ENCODE assay signal across 9 cellular contexts in genomic region chr13:110319774-110320509, GRCh38. TPM values are rescaled to one million over a fixed set of nuclear protein-coding genes. Genes with fewer than 3 reads are reported as not detected.
A peak's percentile ranks its signal among the peaks of the same experiment; 100 is the strongest.
DNase-seq lines count a peak whose midpoint lies in the region; ATAC-seq and TF ChIP-seq lines count a peak whose summit lies in the region.
"Had no signal": no experiment of that assay in that cellular context is flagged by ENCODE, and none has a peak within 500 bp of the region (broad histone marks: within the 10 kb centered on the region; RNA-seq: fewer than 3 reads in every experiment).

No MANE protein-coding gene starts in this region.

- H3K9me2 ChIP-seq in PC-3 (replicated peaks; ENCODE audit: low read length) = no peaks in the 10 kb centered on the region

- POLR2A ChIA-PET in PC-3 (lab: Charles Lee; ENCODE audit: unreplicated experiment) = interaction anchor here (0.5 to 0.7 kb wide), 5 partner anchors 15 to 392 kb away, joined by 3 to 10 read pairs (median 4); partner anchors contain the start of gene RAB20

- H3K4me2 ChIP-seq in PC-3 (ENCODE audit: low read length) = peak overlapping the region; percentile 79

- DNase-seq in Calu3 (peak; percentile 66), PC-3 (peak; percentile 81), epithelial cell of proximal tubule (ENCODE audit: low read depth) (peak; percentile 86), pulmonary artery endothelial cell (ENCODE audit: low read depth, low spot score) (peak; percentile 64), foreskin melanocyte (no peak), GM10266 (ENCODE audit: extremely low spot score) (no peak), amniotic stem cell (lab: John Stamatoyannopoulos, UW) (no peak)
- DNase-seq in effector memory CD4-positive, alpha-beta T cell = no peak

- H4K20me1 ChIP-seq in PC-3 (ENCODE audit: low read length) = 0 out of 2 replicates have a peak, but pooled peaks cover 3% of the 10 kb centered on the region

- peaks cover 39% of the 10 kb centered on the region for H3K79me2 ChIP-seq in PC-3 (ENCODE audit: low read length)

- H3K36me3 ChIP-seq in PC-3 (ENCODE audit: low read depth, low read length) = no peaks in the 10 kb centered on the region
- no peaks in the 10 kb centered on the region for H3K36me3 ChIP-seq in effector memory CD4-positive, alpha-beta T cell (ENCODE audit: control insufficient read depth, insufficient read depth, low read length)

- H3K4me1 ChIP-seq in PC-3 (ENCODE audit: insufficient read depth, low read length) = peaks cover 37% of the 10 kb centered on the region
- H3K4me1 ChIP-seq in effector memory CD4-positive, alpha-beta T cell (ENCODE audit: control insufficient read depth, insufficient read depth, low read length, poor library complexity, severe bottlenecking) = no peaks in the 10 kb centered on the region

- peak overlapping the region; percentile 50 for H3K4me3 ChIP-seq in PC-3 (ENCODE audit: low read length)
- H3K4me3 ChIP-seq in epithelial cell of proximal tubule (ENCODE audit: low read depth, low read length) = peak overlapping the region; percentile 37
- no peak overlapping the region for H3K4me3 ChIP-seq in effector memory CD4-positive, alpha-beta T cell (ENCODE audit: insufficient read depth, low read depth, low read length, poor library complexity, severe bottlenecking)

- intact Hi-C loops in Calu3 (cut with micrococcal nuclease; ENCODE audit: unreplicated experiment) = no loop called here
- intact Hi-C loops in PC-3 (cut with micrococcal nuclease) = loop anchor here (1.0 to 5.0 kb wide), 4 partner anchors 23 to 98 kb away; no protein-coding TSS in a partner anchor

- ATAC-seq in PC-3 = peak; percentile 73

- peak overlapping the region; percentile 12 for H3K4me3 Mint-ChIP-seq in Calu3 (ENCODE audit: low read depth, unreplicated experiment)

- no peaks in the 10 kb centered on the region for H3K9me3 Mint-ChIP-seq in Calu3 (ENCODE audit: low read depth, unreplicated experiment)

- H3K4me1 Mint-ChIP-seq in Calu3 (ENCODE audit: low read depth, unreplicated experiment) = no peaks in the 10 kb centered on the region

- H3K9ac ChIP-seq in PC-3 (ENCODE audit: low read length) = peak overlapping the region; percentile 59

- H3K27ac Mint-ChIP-seq in Calu3 (ENCODE audit: unreplicated experiment) = peak overlapping the region; percentile 90

- no peaks in the 10 kb centered on the region for H3F3A ChIP-seq in PC-3 (ENCODE audit: low read length, unreplicated experiment)

- CTCF ChIA-PET in Calu3 (lab: Charles Lee) = no interaction called here
- CTCF ChIA-PET in PC-3 (lab: Charles Lee) = interaction anchor here (0.9 kb wide), 1 partner anchor 28 kb away, joined by 3 read pairs; no protein-coding TSS in a partner anchor

- H2AFZ ChIP-seq in PC-3 (ENCODE audit: low read length) = no peak overlapping the region

- no peaks in the 10 kb centered on the region for H3K27me3 ChIP-seq in PC-3 (ENCODE audit: low read length)
- H3K27me3 ChIP-seq in effector memory CD4-positive, alpha-beta T cell (replicated peaks; ENCODE audit: control insufficient read depth, insufficient read depth, low read length, poor library complexity, severe bottlenecking) = no peaks in the 10 kb centered on the region

- H3K9me3 ChIP-seq in PC-3 (ENCODE audit: low read length) = no peaks in the 10 kb centered on the region
- H3K9me3 ChIP-seq in effector memory CD4-positive, alpha-beta T cell (ENCODE audit: control insufficient read depth, low read length) = no peaks in the 10 kb centered on the region

- peak overlapping the region; percentile 88 for H3K27ac ChIP-seq in PC-3 (ENCODE audit: low read length)
- H3K27ac ChIP-seq in effector memory CD4-positive, alpha-beta T cell (ENCODE audit: insufficient read depth, low read length, poor library complexity, severe bottlenecking) = no peak overlapping the region
- H3K27ac ChIP-seq: HL-60 had no signal

- H3K36me3 Mint-ChIP-seq in Calu3 (ENCODE audit: insufficient read depth, unreplicated experiment) = no peaks in the 10 kb centered on the region

- no peak for TF ChIP-seq CTCF in Calu3 (IDR thresholded peaks at IDR 0.05; ENCODE audit: unreplicated experiment)
- no peak for TF ChIP-seq CTCF in PC-3 (conservative IDR thresholded peaks at IDR 0.05; ENCODE audit: low read depth, low read length)
- no peak for TF ChIP-seq CTCF in epithelial cell of proximal tubule (conservative IDR thresholded peaks at IDR 0.05; ENCODE audit: low read depth, low read length)
- TF ChIP-seq CTCF in GM10266 (IDR thresholded peaks at IDR 0.05; ENCODE audit: control insufficient read depth, insufficient read depth, low read depth, missing control alignments) = no peak

- H3K27me3 Mint-ChIP-seq in Calu3 (ENCODE audit: unreplicated experiment) = no peaks in the 10 kb centered on the region

- BruUV-seq in Calu3 (replicated peaks; lab: Mats Ljungman, UMichigan) (no TSS peak), PC-3 (replicated peaks; lab: Mats Ljungman, UMichigan) (TSS peak; percentile 78)

RNA-seq across cellular contexts. Expression of gene COL4A2, which starts 12.9 kb away (rescaled TPM):
- total RNA-seq in Calu3 (2022) (0.42 and 1.0 TPM in 2 replicates), PC-3 (2014; rRNA removed) (74.5 and 127 TPM in 2 replicates), epithelial cell of proximal tubule (513 and 728 TPM in 2 replicates), pulmonary artery endothelial cell (290 and 292 TPM in 2 replicates)

RNA-seq across cellular contexts. Expression of gene COL4A1, which starts 13.0 kb away (rescaled TPM):
- total RNA-seq in Calu3 (2022) = 0.12 TPM in 1 of 2 replicates, not detected in the other
- total RNA-seq in PC-3 (2014; rRNA removed) = 35.7 and 48.7 TPM in 2 replicates
- 426 and 547 TPM in 2 replicates for total RNA-seq in epithelial cell of proximal tubule
- 350 and 383 TPM in 2 replicates for total RNA-seq in pulmonary artery endothelial cell

Comparison
In these comparisons a context has a peak if more than half of its experiments do, and no peak if none do; other contexts are left out.
1. DNase-seq: peak in Calu3 (single experiment), PC-3 (single experiment), epithelial cell of proximal tubule (single experiment) and pulmonary artery endothelial cell (single experiment); none in foreskin melanocyte (single experiment), GM10266 (single experiment), effector memory CD4-positive, alpha-beta T cell (0 of 3) and amniotic stem cell (single experiment).
2. RNA of gene COL4A2, which starts 12.9 kb away (total RNA-seq): 513 to 728 TPM in epithelial cell of proximal tubule, 290 to 292 TPM in pulmonary artery endothelial cell and 74.5 to 127 TPM in PC-3; 0.42 to 1.0 TPM in Calu3; every median in the first group is over 10 times any median in the second.
3. RNA of gene COL4A1, which starts 13.0 kb away (total RNA-seq): 426 to 547 TPM in epithelial cell of proximal tubule, 350 to 383 TPM in pulmonary artery endothelial cell and 35.7 to 48.7 TPM in PC-3; 0.12 TPM in Calu3; every median in the first group is over 10 times any median in the second.